ENCODE assay signal across 9 cellular contexts in genomic region chr7:7719235-7719634, GRCh38. TPM values are rescaled to one million over a fixed set of nuclear protein-coding genes. Genes with fewer than 3 reads are reported as not detected.
A peak's percentile ranks its signal among the peaks of the same experiment; 100 is the strongest.
DNase-seq lines count a peak whose midpoint lies in the region; ATAC-seq and TF ChIP-seq lines count a peak whose summit lies in the region.
"Had no signal": no experiment of that assay in that cellular context is flagged by ENCODE, and none has a peak within 500 bp of the region (broad histone marks: within the 10 kb centered on the region; RNA-seq: fewer than 3 reads in every experiment).

No MANE protein-coding gene starts in this region.

- H3K27ac Mint-ChIP-seq in natural killer cell treated with Interleukin-12 subunit alpha and Interleukin-12 subunit beta and Interleukin-15 and Interleukin-18, amount 100 ng/mL, for 72 hours = peak overlapping the region; percentile 37 to 39
- H3K27ac Mint-ChIP-seq in mesothelial cell of epicardium = no peak overlapping the region

- DNase-seq in M059J (ENCODE audit: low read depth) = peak; percentile 87
- peak; percentile 90 for DNase-seq in RPMI7951 (ENCODE audit: low read depth)
- DNase-seq in brain microvascular endothelial cell = peak; percentile 79
- no peak for DNase-seq in natural killer cell treated with Interleukin-12 subunit alpha and Interleukin-12 subunit beta and Interleukin-15 and Interleukin-18, amount 100 ng/mL, for 72 hours (ENCODE audit: low spot score)
- no peak for DNase-seq in mesothelial cell of epicardium (ENCODE audit: low spot score in 2 of 2, unreplicated experiment in 2 of 2)
- DNase-seq in DMS114 treated with DMSO at 0.1 percent for 48 hours (lab: John Stamatoyannopoulos, UW; ENCODE audit: unreplicated experiment) = no peak

- peaks cover 16 to 26% of the 10 kb centered on the region in 2 donors for H3K4me1 Mint-ChIP-seq in natural killer cell treated with Interleukin-12 subunit alpha and Interleukin-12 subunit beta and Interleukin-15 and Interleukin-18, amount 100 ng/mL, for 72 hours (ENCODE audit: low read depth in 2 of 2)
- H3K4me1 Mint-ChIP-seq in mesothelial cell of epicardium = no peaks in the 10 kb centered on the region

- no peaks in the 10 kb centered on the region for H3K27me3 Mint-ChIP-seq in natural killer cell treated with Interleukin-12 subunit alpha and Interleukin-12 subunit beta and Interleukin-15 and Interleukin-18, amount 100 ng/mL, for 72 hours
- no peaks in the 10 kb centered on the region for H3K27me3 Mint-ChIP-seq in mesothelial cell of epicardium (ENCODE audit: low read depth)

- H3K4me3 ChIP-seq in HEK293 (ENCODE audit: low read depth, low read length) (no peak overlapping the region), brain microvascular endothelial cell (ENCODE audit: low read depth, low read length) (no peak overlapping the region)
- H3K4me3 ChIP-seq: cardiac muscle cell had no signal

- H3K27me3 ChIP-seq in brain microvascular endothelial cell (replicated peaks) = no peaks in the 10 kb centered on the region
- H3K27me3 ChIP-seq: cardiac muscle cell had no signal

- no peak overlapping the region for H3K27ac ChIP-seq in HEK293 (ENCODE audit: extremely low read depth, low read depth, low read length)
- no peak overlapping the region for H3K27ac ChIP-seq in brain microvascular endothelial cell
- H3K27ac ChIP-seq: cardiac muscle cell had no signal

- H3K36me3 ChIP-seq in HEK293 (ENCODE audit: control insufficient read depth in 2 of 2, insufficient read depth in 1 of 2, low read length in 2 of 2) = no peaks in the 10 kb centered on the region
- H3K36me3 ChIP-seq in brain microvascular endothelial cell (replicated peaks) = no peaks in the 10 kb centered on the region
- H3K36me3 ChIP-seq: cardiac muscle cell had no signal

- TF ChIP-seq CTCF in HEK293 (tag by site-specific recombination; IDR thresholded peaks at IDR 0.05) = no peak
- TF ChIP-seq CTCF in brain microvascular endothelial cell (IDR thresholded peaks at IDR 0.05; ENCODE audit: low read depth, low read length, missing control alignments) = no peak
- no peak for TF ChIP-seq CTCF in mesothelial cell of epicardium (IDR thresholded peaks at IDR 0.05; ENCODE audit: unreplicated experiment)

- peak overlapping the region; percentile 56 for H3K4me3 Mint-ChIP-seq in natural killer cell treated with Interleukin-12 subunit alpha and Interleukin-12 subunit beta and Interleukin-15 and Interleukin-18, amount 100 ng/mL, for 72 hours
- no peak overlapping the region for H3K4me3 Mint-ChIP-seq in mesothelial cell of epicardium

- H3K9me3 Mint-ChIP-seq in natural killer cell treated with Interleukin-12 subunit alpha and Interleukin-12 subunit beta and Interleukin-15 and Interleukin-18, amount 100 ng/mL, for 72 hours = no peaks in the 10 kb centered on the region
- H3K9me3 Mint-ChIP-seq in mesothelial cell of epicardium = peaks cover 7% of the 10 kb centered on the region

- POLR2A ChIA-PET in HEK293 (lab: Yijun Ruan, JAX) = no interaction called here

- CTCF ChIA-PET in HEK293 (lab: Yijun Ruan, JAX) = interaction anchor here (0.5 to 2.5 kb wide), 6 partner anchors 22 to 615 kb away, joined by 3 to 15 read pairs (median 4); no protein-coding TSS in a partner anchor

- ATAC-seq in GM18502 (IDR thresholded peaks at IDR 0.05; ENCODE audit: poor library complexity, unreplicated experiment) = peak; percentile 97
- ATAC-seq in natural killer cell treated with Interleukin-12 subunit alpha and Interleukin-12 subunit beta and Interleukin-15 and Interleukin-18, amount 100 ng/mL, for 72 hours = peak; percentile 91 to 97

- no peaks in the 10 kb centered on the region for H3K9me3 ChIP-seq in HEK293 (ENCODE audit: control insufficient read depth, insufficient read depth, low read depth, low read length)

- in situ Hi-C loops in brain microvascular endothelial cell (cut with HindIII; ENCODE audit: low pct_ligation_motif_present, low sequenced_read_pairs) = no loop called here

- peaks cover 14% of the 10 kb centered on the region for H3K4me1 ChIP-seq in HEK293 (ENCODE audit: control insufficient read depth, insufficient read depth, low read length)

- no peaks in the 10 kb centered on the region for H3K36me3 Mint-ChIP-seq in natural killer cell treated with Interleukin-12 subunit alpha and Interleukin-12 subunit beta and Interleukin-15 and Interleukin-18, amount 100 ng/mL, for 72 hours
- peaks cover 4% of the 10 kb centered on the region for H3K36me3 Mint-ChIP-seq in mesothelial cell of epicardium

TF ChIP-seq in HEK293, 187 proteins besides CTCF, POLR2A, EP300 and RAD21 (continues in another document):
- TF ChIP-seq ZNF140 (tag by site-specific recombination; IDR thresholded peaks at IDR 0.05) (no peak), ZNF585B (tag by site-specific recombination; IDR thresholded peaks at IDR 0.05) (no peak), ZNF660 (tag by site-specific recombination; IDR thresholded peaks at IDR 0.05) (peak; percentile 68; the same call in 1 of the 2 replicates), ZNF521 (tag by site-specific recombination; IDR thresholded peaks at IDR 0.05) (no peak), ZNF202 (tag by site-specific recombination; IDR thresholded peaks at IDR 0.05; ENCODE audit: borderline replicate concordance) (no peak), ZNF544 (tag by site-specific recombination; IDR thresholded peaks at IDR 0.05) (no peak), ZNF391 (tag by site-specific recombination; IDR thresholded peaks at IDR 0.05; ENCODE audit: borderline replicate concordance, low read depth) (no peak), HOXA7 (CRISPR knock-in tag; IDR thresholded peaks at IDR 0.05; ENCODE audit: borderline replicate concordance) (no peak), ZBTB17 (tag by site-specific recombination; IDR thresholded peaks at IDR 0.05) (0 out of 2 replicates have a peak, but pooled peaks have one; percentile 24), ZEB2 (tag by site-specific recombination; IDR thresholded peaks at IDR 0.05) (peak; percentile 25; the same call in 1 of the 2 replicates), ZFP3 (tag by site-specific recombination; IDR thresholded peaks at IDR 0.05; ENCODE audit: low read depth) (no peak), ZIC2 (tag by site-specific recombination; IDR thresholded peaks at IDR 0.05) (no peak), TRIM28 (IDR thresholded peaks at IDR 0.05; ENCODE audit: borderline replicate concordance, low read length) (no peak; the same call in 1 of the 2 replicates), GLIS1 (tag by site-specific recombination; IDR thresholded peaks at IDR 0.05) (no peak), PRDM4 (tag by site-specific recombination; IDR thresholded peaks at IDR 0.05) (no peak), OSR2 (tag by site-specific recombination; IDR thresholded peaks at IDR 0.05) (no peak)
- TF ChIP-seq, protein P1, sequence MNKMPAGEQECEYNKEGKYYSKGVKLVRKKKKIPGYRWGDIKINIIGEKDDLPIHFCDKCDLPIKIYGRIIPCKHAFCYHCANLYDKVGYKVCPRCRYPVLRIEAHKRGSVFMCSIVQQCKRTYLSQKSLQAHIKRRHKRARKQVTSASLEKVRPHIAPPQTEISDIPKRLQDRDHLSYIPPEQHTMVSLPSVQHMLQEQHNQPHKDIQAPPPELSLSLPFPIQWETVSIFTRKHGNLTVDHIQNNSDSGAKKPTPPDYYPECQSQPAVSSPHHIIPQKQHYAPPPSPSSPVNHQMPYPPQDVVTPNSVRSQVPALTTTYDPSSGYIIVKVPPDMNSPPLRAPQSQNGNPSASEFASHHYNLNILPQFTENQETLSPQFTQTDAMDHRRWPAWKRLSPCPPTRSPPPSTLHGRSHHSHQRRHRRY (tag by site-specific recombination; IDR thresholded peaks at IDR 0.05) = no peak
- TF ChIP-seq, protein P2, sequence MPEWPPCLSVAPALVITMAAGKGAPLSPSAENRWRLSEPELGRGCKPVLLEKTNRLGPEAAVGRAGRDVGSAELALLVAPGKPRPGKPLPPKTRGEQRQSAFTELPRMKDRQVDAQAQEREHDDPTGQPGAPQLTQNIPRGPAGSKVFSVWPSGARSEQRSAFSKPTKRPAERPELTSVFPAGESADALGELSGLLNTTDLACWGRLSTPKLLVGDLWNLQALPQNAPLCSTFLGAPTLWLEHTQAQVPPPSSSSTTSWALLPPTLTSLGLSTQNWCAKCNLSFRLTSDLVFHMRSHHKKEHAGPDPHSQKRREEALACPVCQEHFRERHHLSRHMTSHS (tag by site-specific recombination; IDR thresholded peaks at IDR 0.05) = no peak

RNA-seq across cellular contexts. Expression of gene RPA3, which starts 0.8 kb away (rescaled TPM):
- total RNA-seq in M059J (2014; rRNA removed; shearing (Covaris generic)) = 121 and 127 TPM in 2 replicates
- 167 and 175 TPM in 2 replicates for total RNA-seq in RPMI7951 (2014; rRNA removed; shearing (Covaris generic))
- total RNA-seq in natural killer cell treated with Interleukin-12 subunit alpha and Interleukin-12 subunit beta and Interleukin-15 and Interleukin-18, amount 100 ng/mL, for 72 hours = 10 to 100 TPM; 64.3 to 76.7 TPM
- total RNA-seq in mesothelial cell of epicardium = 20.5 to 22.9 TPM (median 22.2 TPM) in 3 replicates

Comparison
In these comparisons a context has a peak if more than half of its experiments do, and no peak if none do; other contexts are left out.
1. DNase-seq: peak in M059J (single experiment), RPMI7951 (single experiment) and brain microvascular endothelial cell (single experiment); none in natural killer cell treated with Interleukin-12 subunit alpha and Interleukin-12 subunit beta and Interleukin-15 and Interleukin-18, amount 100 ng/mL, for 72 hours (single experiment), mesothelial cell of epicardium (0 of 2) and DMS114 treated with DMSO at 0.1 percent for 48 hours (single experiment).